ENCODE assay signal across 14 cellular contexts in genomic region chr1:71861022-71861421, GRCh38.
DNase-seq lines count a peak whose midpoint lies in the region; ATAC-seq, FAIRE-seq and TF ChIP-seq lines count a peak whose summit lies in the region.
"Had no signal": no experiment of that assay in that cellular context is flagged by ENCODE, and none has a peak within 500 bp of the region (broad histone marks: within the 10 kb centered on the region; RNA-seq: fewer than 3 reads in every experiment).

No MANE protein-coding gene starts in this region.

- TF ChIP-seq CTCF in RWPE1 (conservative IDR thresholded peaks at IDR 0.05; ENCODE audit: low read depth) (no peak), fibroblast of villous mesenchyme (IDR thresholded peaks at IDR 0.05; ENCODE audit: insufficient read depth, low read depth, low read length) (no peak), D721Med (IDR thresholded peaks at IDR 0.05; ENCODE audit: insufficient read depth, missing control alignments) (no peak)

- H3K4me3 ChIP-seq in fibroblast of villous mesenchyme (ENCODE audit: low read depth, low read length): no peak overlapping the region

- FAIRE-seq in D721Med (lab: Jason Lieb, UNC): no peak

- DNase-seq in ACHN (peak; percentile 68), GM03348 (ENCODE audit: low spot score) (peak; percentile 21), RWPE1 (ENCODE audit: low spot score) (peak; percentile 28), fibroblast of villous mesenchyme (ENCODE audit: low read depth) (peak; percentile 34), Ammon's horn (ENCODE audit: low spot score) (no peak), D721Med (ENCODE audit: insufficient read length, low spot score) (no peak)
- DNase-seq: CD4-positive, alpha-beta T cell; islet precursor cell; NCI-H1417 treated with DMSO at 0.1 percent for 48 hours; NCI-H748 treated with DMSO at 0.1 percent for 48 hours; retina; stimulated activated CD4-positive, alpha-beta T cell treated with anti-CD3 and anti-CD28 coated beads, Interleukin-4, amount 100 ng/mL, for 24 hours had no signal

- CTCF ChIA-PET in RWPE1 (lab: Yijun Ruan, JAX): no interaction called here

- no peak overlapping the region for H3K27ac ChIP-seq in RWPE1

- in situ Hi-C loops in ACHN (cut with HindIII; ENCODE audit: low pct_ligation_motif_present, low pct_unique_long_range_greater_than_20kb, low sequenced_read_pairs): no loop called here

- POLR2A ChIA-PET in RWPE1 (lab: Yijun Ruan, JAX; ENCODE audit: low non-redundant PET): no interaction called here

- ATAC-seq in GM19467 (IDR thresholded peaks at IDR 0.05; ENCODE audit: unreplicated experiment) (no peak), GM19463 (IDR thresholded peaks at IDR 0.05; ENCODE audit: unreplicated experiment) (no peak)

Comparison
In these comparisons a context has a peak if more than half of its experiments do, and no peak if none do; other contexts are left out.
1. DNase-seq: peak in ACHN (single experiment), GM03348 (single experiment), RWPE1 (single experiment) and fibroblast of villous mesenchyme (single experiment); none in Ammon's horn (single experiment) and D721Med (single experiment).